Comparison of ENCODE assay signal across 25 cellular contexts in genomic region chr1:110982320-110982719, GRCh38. TPM values are rescaled to one million over a fixed set of nuclear protein-coding genes. Genes with fewer than 3 reads are reported as not detected.
DNase-seq lines count a peak whose midpoint lies in the region; ATAC-seq and TF ChIP-seq lines count a peak whose summit lies in the region.
"Had no signal": no experiment of that assay in that cellular context is flagged by ENCODE, and none has a peak within 500 bp of the region (broad histone marks: within the 10 kb centered on the region; RNA-seq: fewer than 3 reads in every experiment).

No MANE protein-coding gene starts in this region.

- no peak for TF ChIP-seq CTCF in CD8-positive, alpha-beta T cell (IDR thresholded peaks at IDR 0.05)
- TF ChIP-seq CTCF in natural killer cell (IDR thresholded peaks at IDR 0.05) = no peak

- H3K27me3 ChIP-seq in CD8-positive, alpha-beta T cell (ENCODE audit: insufficient read depth, low read length) = no peaks in the 10 kb centered on the region
- H3K27me3 ChIP-seq: BE2C, SJCRH30 had no signal

- H3K27ac Mint-ChIP-seq in activated CD4-positive, alpha-beta memory T cell treated with anti-CD3 and anti-CD28 coated beads, Interleukin-2, amount 10 ng/mL, durations not matched to agents 7 days and 5 days = peak overlapping the region; percentile 50
- no peak overlapping the region for H3K27ac Mint-ChIP-seq in activated CD4-positive, alpha-beta memory T cell treated with anti-CD3 and anti-CD28 coated beads for 36 hours
- H3K27ac Mint-ChIP-seq in CD8-positive, alpha-beta T cell = peak overlapping the region; percentile 6
- no peak overlapping the region for H3K27ac Mint-ChIP-seq in activated CD8-positive, alpha-beta T cell treated with anti-CD3 and anti-CD28 coated beads, Interleukin-2, amount 10 ng/mL, durations not matched to agents 7 days and 5 days
- H3K27ac Mint-ChIP-seq in natural killer cell = peak overlapping the region; percentile 24 to 48
- H3K27ac Mint-ChIP-seq: CD14-positive monocyte had no signal

- H3K9me3 ChIP-seq in CD8-positive, alpha-beta T cell (ENCODE audit: low read length) = no peaks in the 10 kb centered on the region
- H3K9me3 ChIP-seq: BE2C, SJCRH30 had no signal

- TF ChIP-seq POLR2A in GM18505 (IDR thresholded peaks at IDR 0.05; ENCODE audit: borderline replicate concordance, extremely low read depth, insufficient read depth, insufficient read length) = no peak

- H3K27me3 Mint-ChIP-seq in activated CD4-positive, alpha-beta memory T cell treated with anti-CD3 and anti-CD28 coated beads, Interleukin-2, amount 10 ng/mL, durations not matched to agents 7 days and 5 days = peaks cover 23% of the 10 kb centered on the region
- peaks cover 18% of the 10 kb centered on the region for H3K27me3 Mint-ChIP-seq in activated CD4-positive, alpha-beta memory T cell treated with anti-CD3 and anti-CD28 coated beads for 36 hours
- peaks cover 11% of the 10 kb centered on the region for H3K27me3 Mint-ChIP-seq in CD8-positive, alpha-beta T cell (ENCODE audit: low read depth)
- H3K27me3 Mint-ChIP-seq in activated CD8-positive, alpha-beta T cell treated with anti-CD3 and anti-CD28 coated beads, Interleukin-2, amount 10 ng/mL, durations not matched to agents 7 days and 5 days (ENCODE audit: low read depth) = peaks cover 13% of the 10 kb centered on the region
- H3K27me3 Mint-ChIP-seq in natural killer cell (ENCODE audit: low read depth in 2 of 2) = peaks cover 18 to 31% of the 10 kb centered on the region in 2 donors

- no peak overlapping the region for H3K27ac ChIP-seq in CD8-positive, alpha-beta T cell (ENCODE audit: low read depth, low read length)
- H3K27ac ChIP-seq: GM23248, SJCRH30 had no signal

- peaks cover 17% of the 10 kb centered on the region for H3K4me1 Mint-ChIP-seq in activated CD4-positive, alpha-beta memory T cell treated with anti-CD3 and anti-CD28 coated beads, Interleukin-2, amount 10 ng/mL, durations not matched to agents 7 days and 5 days
- H3K4me1 Mint-ChIP-seq in activated CD4-positive, alpha-beta memory T cell treated with anti-CD3 and anti-CD28 coated beads for 36 hours (ENCODE audit: low read depth) = peaks cover 9% of the 10 kb centered on the region
- H3K4me1 Mint-ChIP-seq in CD8-positive, alpha-beta T cell (ENCODE audit: low read depth) = peaks cover 18% of the 10 kb centered on the region
- H3K4me1 Mint-ChIP-seq in activated CD8-positive, alpha-beta T cell treated with anti-CD3 and anti-CD28 coated beads, Interleukin-2, amount 10 ng/mL, durations not matched to agents 7 days and 5 days (ENCODE audit: low read depth) = peaks cover 15% of the 10 kb centered on the region
- H3K4me1 Mint-ChIP-seq in natural killer cell = peaks cover 27% of the 10 kb centered on the region in 2 donors
- H3K4me1 Mint-ChIP-seq: CD14-positive monocyte had no signal

- POLR2A ChIA-PET in activated CD4-positive, alpha-beta memory T cell treated with anti-CD3 and anti-CD28 coated beads, Interleukin-2, amount 10 ng/mL, durations not matched to agents 7 days and 5 days (lab: Charles Lee) = interaction anchor here (0.9 to 1.4 kb wide), 3 partner anchors 10 to 195 kb away, joined by 3 to 7 read pairs (median 4); partner anchors contain the start of gene LRIF1
- POLR2A ChIA-PET in activated CD4-positive, alpha-beta memory T cell treated with anti-CD3 and anti-CD28 coated beads for 36 hours (lab: Charles Lee) = no interaction called here
- POLR2A ChIA-PET in CD8-positive, alpha-beta T cell (lab: Charles Lee) = interaction anchor here (0.6 kb wide), 1 partner anchor 20 kb away, joined by 4 read pairs; no protein-coding TSS in a partner anchor
- POLR2A ChIA-PET in activated CD8-positive, alpha-beta T cell treated with anti-CD3 and anti-CD28 coated beads, Interleukin-2, amount 10 ng/mL, durations not matched to agents 7 days and 5 days (lab: Charles Lee) = no interaction called here

- peaks cover 16% of the 10 kb centered on the region for H3K9me3 Mint-ChIP-seq in activated CD4-positive, alpha-beta memory T cell treated with anti-CD3 and anti-CD28 coated beads, Interleukin-2, amount 10 ng/mL, durations not matched to agents 7 days and 5 days
- H3K9me3 Mint-ChIP-seq in activated CD4-positive, alpha-beta memory T cell treated with anti-CD3 and anti-CD28 coated beads for 36 hours = peaks cover 13% of the 10 kb centered on the region
- H3K9me3 Mint-ChIP-seq in CD8-positive, alpha-beta T cell = peaks cover 15% of the 10 kb centered on the region
- no peaks in the 10 kb centered on the region for H3K9me3 Mint-ChIP-seq in activated CD8-positive, alpha-beta T cell treated with anti-CD3 and anti-CD28 coated beads, Interleukin-2, amount 10 ng/mL, durations not matched to agents 7 days and 5 days (ENCODE audit: insufficient read depth)
- peaks cover 3 to 7% of the 10 kb centered on the region in 2 donors for H3K9me3 Mint-ChIP-seq in natural killer cell

- H3K4me1 ChIP-seq in CD8-positive, alpha-beta T cell (ENCODE audit: insufficient read depth, low read length) = peaks cover 7% of the 10 kb centered on the region
- H3K4me1 ChIP-seq: BE2C, SJCRH30 had no signal

- CTCF ChIA-PET in activated CD4-positive, alpha-beta memory T cell treated with anti-CD3 and anti-CD28 coated beads, Interleukin-2, amount 10 ng/mL, durations not matched to agents 7 days and 5 days (lab: Charles Lee) = interaction anchor here (1.2 to 1.5 kb wide), 3 partner anchors 11 to 47 kb away, joined by 3 read pairs; no protein-coding TSS in a partner anchor
- CTCF ChIA-PET in activated CD4-positive, alpha-beta memory T cell treated with anti-CD3 and anti-CD28 coated beads for 36 hours (lab: Charles Lee) = interaction anchor here (2.1 kb wide), 1 partner anchor 10 kb away, joined by 4 read pairs; no protein-coding TSS in a partner anchor
- CTCF ChIA-PET in CD8-positive, alpha-beta T cell (lab: Charles Lee) = interaction anchor here (1.1 kb wide), 1 partner anchor 48 kb away, joined by 4 read pairs; no protein-coding TSS in a partner anchor
- CTCF ChIA-PET in activated CD8-positive, alpha-beta T cell treated with anti-CD3 and anti-CD28 coated beads, Interleukin-2, amount 10 ng/mL, durations not matched to agents 7 days and 5 days (lab: Charles Lee) = interaction anchor here (0.7 to 1.0 kb wide), 2 partner anchors 10 to 199 kb away, joined by 3 read pairs; no protein-coding TSS in a partner anchor

- H3K36me3 Mint-ChIP-seq in activated CD4-positive, alpha-beta memory T cell treated with anti-CD3 and anti-CD28 coated beads, Interleukin-2, amount 10 ng/mL, durations not matched to agents 7 days and 5 days (ENCODE audit: low read depth) = peaks cover 11% of the 10 kb centered on the region
- H3K36me3 Mint-ChIP-seq in activated CD4-positive, alpha-beta memory T cell treated with anti-CD3 and anti-CD28 coated beads for 36 hours = peaks cover 4% of the 10 kb centered on the region
- no peaks in the 10 kb centered on the region for H3K36me3 Mint-ChIP-seq in CD8-positive, alpha-beta T cell
- H3K36me3 Mint-ChIP-seq in activated CD8-positive, alpha-beta T cell treated with anti-CD3 and anti-CD28 coated beads, Interleukin-2, amount 10 ng/mL, durations not matched to agents 7 days and 5 days (ENCODE audit: low read depth) = no peaks in the 10 kb centered on the region
- H3K36me3 Mint-ChIP-seq in natural killer cell = peaks cover 11% of the 10 kb centered on the region
- H3K36me3 Mint-ChIP-seq: CD14-positive monocyte had no signal

- intact Hi-C loops in activated CD4-positive, alpha-beta memory T cell treated with anti-CD3 and anti-CD28 coated beads for 36 hours (cut with micrococcal nuclease) = no loop called here
- intact Hi-C loops in CD8-positive, alpha-beta T cell (cut with DNase I, micrococcal nuclease) = no loop called here
- intact Hi-C loops in natural killer cell (cut with micrococcal nuclease) = no loop called here

- no peaks in the 10 kb centered on the region for H3K36me3 ChIP-seq in CD8-positive, alpha-beta T cell (ENCODE audit: insufficient read depth, low read length)
- H3K36me3 ChIP-seq: BE2C, SJCRH30 had no signal

- peak; percentile 80 for ATAC-seq in CD8-positive, alpha-beta T cell
- ATAC-seq in activated CD8-positive, alpha-beta T cell treated with anti-CD3 and anti-CD28 coated beads, Interleukin-2, amount 10 ng/mL, durations not matched to agents 7 days and 5 days = peak; percentile 81
- peak; percentile 71 to 93 (median 85) for ATAC-seq in natural killer cell
- ATAC-seq in GM18505 (IDR thresholded peaks at IDR 0.05; ENCODE audit: unreplicated experiment) = no peak
- ATAC-seq: HepG2, K562, PC-3 had no signal

- peak; percentile 53 for DNase-seq in activated CD4-positive, alpha-beta memory T cell treated with anti-CD3 and anti-CD28 coated beads, Interleukin-2, amount 10 ng/mL, durations not matched to agents 7 days and 5 days
- DNase-seq in activated CD4-positive, alpha-beta memory T cell treated with anti-CD3 and anti-CD28 coated beads for 36 hours = no peak
- peak in 1 of 7 experiments; percentile 5 for DNase-seq in CD8-positive, alpha-beta T cell
- DNase-seq in activated CD8-positive, alpha-beta T cell treated with anti-CD3 and anti-CD28 coated beads, Interleukin-2, amount 10 ng/mL, durations not matched to agents 7 days and 5 days = peak; percentile 43
- no peak for DNase-seq in natural killer cell
- no peak for DNase-seq in NCI-H146 treated with DMSO at 0.1 percent for 48 hours (lab: John Stamatoyannopoulos, UW; ENCODE audit: unreplicated experiment)
- DNase-seq in NCI-H748 (lab: John Stamatoyannopoulos, UW; ENCODE audit: unreplicated experiment) = no peak
- DNase-seq: 8988T; ACHN; BE2C; GM23248; H7; Kasumi-1; NCI-H1092 treated with DMSO at 0.1 percent for 48 hours; NCI-H1436; NCI-H187 treated with DMSO at 0.1 percent for 48 hours; NCI-H524; NCI-H82; NK-92 treated with Interleukin-12 subunit alpha and Interleukin-12 subunit beta, amount 100 ng/mL, for 24 hours; PC-3; SJCRH30 had no signal

- no peak overlapping the region for H3K4me3 Mint-ChIP-seq in activated CD4-positive, alpha-beta memory T cell treated with anti-CD3 and anti-CD28 coated beads, Interleukin-2, amount 10 ng/mL, durations not matched to agents 7 days and 5 days
- H3K4me3 Mint-ChIP-seq in activated CD4-positive, alpha-beta memory T cell treated with anti-CD3 and anti-CD28 coated beads for 36 hours = no peak overlapping the region
- H3K4me3 Mint-ChIP-seq in CD8-positive, alpha-beta T cell = no peak overlapping the region
- no peak overlapping the region for H3K4me3 Mint-ChIP-seq in activated CD8-positive, alpha-beta T cell treated with anti-CD3 and anti-CD28 coated beads, Interleukin-2, amount 10 ng/mL, durations not matched to agents 7 days and 5 days
- H3K4me3 Mint-ChIP-seq in natural killer cell = peak overlapping the region; percentile 49
- H3K4me3 Mint-ChIP-seq: CD14-positive monocyte had no signal

- H3K4me3 ChIP-seq in CD8-positive, alpha-beta T cell (ENCODE audit: low read depth, low read length) = no peak overlapping the region
- H3K4me3 ChIP-seq: GM23248, K562, SJCRH30 had no signal

RNA-seq across cellular contexts. Expression of gene LRIF1, which starts 18.6 kb away (rescaled TPM):
- 10 to 100 TPM; 25.7 to 26.9 TPM for total RNA-seq in activated CD4-positive, alpha-beta memory T cell treated with anti-CD3 and anti-CD28 coated beads, Interleukin-2, amount 10 ng/mL, durations not matched to agents 7 days and 5 days
- 10 to 100 TPM; 12.9 to 14.4 TPM for total RNA-seq in activated CD4-positive, alpha-beta memory T cell treated with anti-CD3 and anti-CD28 coated beads for 36 hours
- 1 to 10 TPM; 1.8 to 1.9 TPM for total RNA-seq in CD8-positive, alpha-beta T cell
- total RNA-seq in activated CD8-positive, alpha-beta T cell treated with anti-CD3 and anti-CD28 coated beads, Interleukin-2, amount 10 ng/mL, durations not matched to agents 7 days and 5 days = 10 to 100 TPM; 19.6 to 20.9 TPM
- 10 to 100 TPM in 2 of 3 donors, 1 to 10 TPM in 1; 8.9 to 12.5 (median 10.4) TPM for total RNA-seq in natural killer cell

Comparison
In these comparisons a context has a peak if more than half of its experiments do, and no peak if none do; other contexts are left out.
1. DNase-seq: peak in activated CD4-positive, alpha-beta memory T cell treated with anti-CD3 and anti-CD28 coated beads, Interleukin-2, amount 10 ng/mL, durations not matched to agents 7 days and 5 days (single experiment) and activated CD8-positive, alpha-beta T cell treated with anti-CD3 and anti-CD28 coated beads, Interleukin-2, amount 10 ng/mL, durations not matched to agents 7 days and 5 days (single experiment); none in activated CD4-positive, alpha-beta memory T cell treated with anti-CD3 and anti-CD28 coated beads for 36 hours (single experiment), natural killer cell (single experiment), NCI-H146 treated with DMSO at 0.1 percent for 48 hours (single experiment) and NCI-H748 (single experiment).
2. H3K27ac Mint-ChIP-seq: peak in activated CD4-positive, alpha-beta memory T cell treated with anti-CD3 and anti-CD28 coated beads, Interleukin-2, amount 10 ng/mL, durations not matched to agents 7 days and 5 days (single experiment), CD8-positive, alpha-beta T cell (single experiment) and natural killer cell (2 of 2); none in activated CD4-positive, alpha-beta memory T cell treated with anti-CD3 and anti-CD28 coated beads for 36 hours (single experiment) and activated CD8-positive, alpha-beta T cell treated with anti-CD3 and anti-CD28 coated beads, Interleukin-2, amount 10 ng/mL, durations not matched to agents 7 days and 5 days (single experiment).
3. POLR2A ChIA-PET loops: an anchor here in activated CD4-positive, alpha-beta memory T cell treated with anti-CD3 and anti-CD28 coated beads, Interleukin-2, amount 10 ng/mL, durations not matched to agents 7 days and 5 days (0.9 to 1.4 kb wide) and CD8-positive, alpha-beta T cell (0.6 kb wide); none called in activated CD4-positive, alpha-beta memory T cell treated with anti-CD3 and anti-CD28 coated beads for 36 hours and activated CD8-positive, alpha-beta T cell treated with anti-CD3 and anti-CD28 coated beads, Interleukin-2, amount 10 ng/mL, durations not matched to agents 7 days and 5 days.